In genomic region chr7:93895859-93896258, GRCh38 we compare ENCODE assay signal across 8 cellular contexts. TPM values are rescaled to one million over a fixed set of nuclear protein-coding genes. Genes with fewer than 3 reads are reported as not detected.
"Had no signal": no experiment of that assay in that cellular context is flagged by ENCODE, and none has a peak within 500 bp of the region (broad histone marks: within the 10 kb centered on the region; RNA-seq: fewer than 3 reads in every experiment).

No MANE protein-coding gene starts in this region.

- H3K9me3 ChIP-seq: HAP-1 had no signal

- H3K4me3 ChIP-seq: GM23248, HAP-1, K562 had no signal

- DNase-seq: GM23248, GOT3, H7, IMR-90 had no signal

- H3K9ac ChIP-seq: GM23248 had no signal

- H3K27ac ChIP-seq: GM23248 had no signal

- H3K4me1 ChIP-seq: HAP-1 had no signal

- H2AFZ ChIP-seq: GM23248 had no signal

- H3K36me3 ChIP-seq: HAP-1 had no signal

- ATAC-seq: K562 had no signal

RNA-seq across cellular contexts. Expression of gene TFPI2, which starts 5.3 kb away (rescaled TPM):
- total RNA-seq: HT-29 had no signal

RNA-seq across cellular contexts. Expression of gene GNGT1, which starts 10.5 kb away (rescaled TPM):
- total RNA-seq: GM23248, H4, H7, HT-29, IMR-90 had no signal
- polyA plus RNA-seq: GM23248, IMR-90 had no signal

RNA-seq across cellular contexts. Expression of gene GNG11, which starts 25.7 kb away (rescaled TPM):
- total RNA-seq: HT-29, K562 had no signal
